In genomic region chr3:129576514-129577345, GRCh38 we compare ENCODE assay signal across 8 cellular contexts. TPM values are rescaled to one million over a fixed set of nuclear protein-coding genes. Genes with fewer than 3 reads are reported as not detected.
A peak's percentile ranks its signal among the peaks of the same experiment; 100 is the strongest.
DNase-seq lines count a peak whose midpoint lies in the region; ATAC-seq, FAIRE-seq and TF ChIP-seq lines count a peak whose summit lies in the region.

No MANE protein-coding gene starts in this region.

- H3K9ac ChIP-seq in PC-3 (ENCODE audit: low read length): no peak overlapping the region

- no peak overlapping the region for H3K4me2 ChIP-seq in PC-3 (ENCODE audit: low read length)

- no peaks in the 10 kb centered on the region for H4K20me1 ChIP-seq in PC-3 (ENCODE audit: low read length)

- H3K36me3 ChIP-seq in PC-3 (ENCODE audit: low read depth, low read length): no peaks in the 10 kb centered on the region

- no peaks in the 10 kb centered on the region for H3K9me2 ChIP-seq in PC-3 (replicated peaks; ENCODE audit: low read length)

- H3K4me1 Mint-ChIP-seq in naive B cell: peaks cover 49 to 57% (median 51%) of the 10 kb centered on the region in 3 donors

- no peak overlapping the region for H3K4me3 ChIP-seq in GM12864 (ENCODE audit: low read depth, low read length)
- no peak overlapping the region for H3K4me3 ChIP-seq in PC-3 (ENCODE audit: low read length)

- H3K27me3 ChIP-seq in PC-3 (ENCODE audit: low read length): no peaks in the 10 kb centered on the region

- no peaks in the 10 kb centered on the region for H3K79me2 ChIP-seq in PC-3 (ENCODE audit: low read length)

- H3K27ac ChIP-seq in PC-3 (ENCODE audit: low read length): no peak overlapping the region

- POLR2A ChIA-PET in PC-3 (lab: Charles Lee; ENCODE audit: unreplicated experiment): no interaction called here

- TF ChIP-seq CTCF in GM12864 (IDR thresholded peaks at IDR 0.05; ENCODE audit: low read depth, low read length, missing control alignments) (no peak), PC-3 (conservative IDR thresholded peaks at IDR 0.05; ENCODE audit: low read depth, low read length) (no peak)

- FAIRE-seq in HTR-8/SVneo (lab: Jason Lieb, UNC): no peak

- no peaks in the 10 kb centered on the region for H3K9me3 ChIP-seq in PC-3 (ENCODE audit: low read length)

- no peak overlapping the region for H3K27ac Mint-ChIP-seq in activated naive CD4-positive, alpha-beta T cell treated with anti-CD3 and anti-CD28 coated beads, Interleukin-2, amount 50 U/mL, for 72 hours
- peak overlapping the region; percentile 56 to 95 (median 94) for H3K27ac Mint-ChIP-seq in naive B cell

- H3K4me3 Mint-ChIP-seq in naive B cell: peak overlapping the region; percentile 37 to 88 (median 82)

- peak; percentile 38 for DNase-seq in GM12864 (ENCODE audit: low read depth)
- DNase-seq in PC-3: no peak
- no peak for DNase-seq in activated naive CD4-positive, alpha-beta T cell treated with anti-CD3 and anti-CD28 coated beads, Interleukin-2, amount 50 U/mL, for 72 hours (ENCODE audit: low spot score in 2 of 2)
- DNase-seq in naive B cell: peak; percentile 79
- no peak for DNase-seq in cerebellar nuclear complex (lab: John Stamatoyannopoulos, UW)
- DNase-seq in HTR-8/SVneo (ENCODE audit: insufficient read length, low spot score): no peak

- no TSS peak for BruUV-seq in PC-3 (replicated peaks; lab: Mats Ljungman, UMichigan)

- H2AFZ ChIP-seq in PC-3 (ENCODE audit: low read length): no peak overlapping the region

- H3K4me1 ChIP-seq in PC-3 (ENCODE audit: insufficient read depth, low read length): no peaks in the 10 kb centered on the region

- no peaks in the 10 kb centered on the region for H3K27me3 Mint-ChIP-seq in naive B cell

- H3K9me3 Mint-ChIP-seq in activated naive CD4-positive, alpha-beta T cell treated with anti-CD3 and anti-CD28 coated beads, Interleukin-2, amount 50 U/mL, for 72 hours: no peaks in the 10 kb centered on the region
- H3K9me3 Mint-ChIP-seq in naive B cell: no peaks in the 10 kb centered on the region

- H3F3A ChIP-seq in PC-3 (ENCODE audit: low read length, unreplicated experiment): no peaks in the 10 kb centered on the region

- CTCF ChIA-PET in PC-3 (lab: Charles Lee): no interaction called here

- intact Hi-C loops in PC-3 (cut with micrococcal nuclease): no loop called here

- ATAC-seq in HG03135 (IDR thresholded peaks at IDR 0.05; ENCODE audit: unreplicated experiment): peak; percentile 44
- ATAC-seq in PC-3: peak; percentile 37; the same call in 1 of the 2 replicates
- peak; percentile 37 to 52 for ATAC-seq in activated naive CD4-positive, alpha-beta T cell treated with anti-CD3 and anti-CD28 coated beads, Interleukin-2, amount 50 U/mL, for 72 hours
- peak; percentile 79 to 80 for ATAC-seq in naive B cell (ENCODE audit: low read depth in 2 of 2)
- ATAC-seq in GM18870 (IDR thresholded peaks at IDR 0.05; ENCODE audit: unreplicated experiment): no peak

- no peaks in the 10 kb centered on the region for H3K36me3 Mint-ChIP-seq in activated naive CD4-positive, alpha-beta T cell treated with anti-CD3 and anti-CD28 coated beads, Interleukin-2, amount 50 U/mL, for 72 hours
- H3K36me3 Mint-ChIP-seq in naive B cell: no peaks in the 10 kb centered on the region

RNA-seq across cellular contexts. Expression of gene PLXND1, which starts 29.7 kb away (rescaled TPM):
- 19.2 and 21.8 TPM in 2 replicates for total RNA-seq in PC-3 (2014; rRNA removed)
- 1 to 10 TPM; 3.5 to 5.7 TPM for total RNA-seq in activated naive CD4-positive, alpha-beta T cell treated with anti-CD3 and anti-CD28 coated beads, Interleukin-2, amount 50 U/mL, for 72 hours
- under 1 TPM in 2 of 6 donors, not detected in 4; 0.11 to 0.32 TPM for polyA plus RNA-seq in naive B cell (ENCODE audit: low read depth in 6 of 6)

RNA-seq across cellular contexts. Expression of gene H1-8, which starts 33.8 kb away (rescaled TPM):
- total RNA-seq in PC-3 (2014; rRNA removed): not detected in 2 replicates
- total RNA-seq in activated naive CD4-positive, alpha-beta T cell treated with anti-CD3 and anti-CD28 coated beads, Interleukin-2, amount 50 U/mL, for 72 hours: not detected
- polyA plus RNA-seq in naive B cell (ENCODE audit: low read depth in 6 of 6): not detected

RNA-seq across cellular contexts. Expression of gene RHO, which starts 48.3 kb away (rescaled TPM):
- total RNA-seq in PC-3 (2014; rRNA removed): not detected in 2 replicates
- total RNA-seq in activated naive CD4-positive, alpha-beta T cell treated with anti-CD3 and anti-CD28 coated beads, Interleukin-2, amount 50 U/mL, for 72 hours: not detected
- polyA plus RNA-seq in naive B cell (ENCODE audit: low read depth in 6 of 6): not detected

Comparison
In these comparisons a context has a peak if more than half of its experiments do, and no peak if none do; other contexts are left out.
1. DNase-seq: peak in GM12864 (single experiment) and naive B cell (single experiment); none in PC-3 (single experiment), activated naive CD4-positive, alpha-beta T cell treated with anti-CD3 and anti-CD28 coated beads, Interleukin-2, amount 50 U/mL, for 72 hours (0 of 2), cerebellar nuclear complex (0 of 2) and HTR-8/SVneo (single experiment).
2. H3K27ac Mint-ChIP-seq: peak in naive B cell (6 of 6); none in activated naive CD4-positive, alpha-beta T cell treated with anti-CD3 and anti-CD28 coated beads, Interleukin-2, amount 50 U/mL, for 72 hours (0 of 2).